In genomic region chr19:47176627-47177090, GRCh38 we compare ENCODE assay signal across 1 cellular context.
TF ChIP-seq lines count a peak whose summit lies in the region.

No MANE protein-coding gene starts in this region.

TF ChIP-seq in GM12878, 131 proteins besides CTCF, POLR2A, EP300 and RAD21:
- TF ChIP-seq IKZF1 (conservative IDR thresholded peaks at IDR 0.05) (no peak), SREBF1 (IDR thresholded peaks at IDR 0.05; ENCODE audit: low read length) (no peak), NKRF (conservative IDR thresholded peaks at IDR 0.05) (no peak), E2F8 (IDR thresholded peaks at IDR 0.05; ENCODE audit: low read depth, partially characterized antibody) (no peak), RUNX3 (IDR thresholded peaks at IDR 0.05; ENCODE audit: low read length) (peak; percentile 66), MEF2A (IDR thresholded peaks at IDR 0.05; ENCODE audit: insufficient read depth, low read depth, low read length) (peak; percentile 56; the same call in 1 of the 2 replicates), ATF7 (IDR thresholded peaks at IDR 0.05; ENCODE audit: low read depth) (no peak)
TF ChIP-seq in GM12878: peak in this region for 2.
